Comparison of ENCODE assay signal across 1 cellular context in the genomic region with DNA sequence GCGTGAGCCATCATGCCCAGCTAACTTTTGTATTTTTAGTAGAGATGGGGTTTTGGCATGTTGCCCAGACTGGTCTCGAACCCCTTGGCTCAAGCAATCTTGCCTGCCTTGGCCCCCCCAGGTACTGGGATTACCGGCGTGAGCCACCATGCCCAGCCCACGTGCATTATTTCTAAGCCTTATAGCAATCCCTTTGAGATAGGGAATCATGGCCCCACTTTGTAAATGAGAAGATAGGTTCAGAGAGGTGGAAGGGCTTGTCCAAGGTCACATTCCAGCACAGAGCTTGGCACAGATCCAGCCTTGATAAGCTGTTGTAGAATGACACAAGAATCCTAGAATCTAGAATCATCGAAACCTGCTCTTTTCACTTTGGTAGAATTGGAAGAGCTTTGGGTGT.
TF ChIP-seq lines count a peak whose summit lies in the region.

No MANE protein-coding gene starts in this region.

TF ChIP-seq in K562, 482 proteins besides CTCF, POLR2A, EP300 and RAD21:
- TF ChIP-seq NBN (IDR thresholded peaks at IDR 0.05; ENCODE audit: low read depth) (no peak), TEAD2 (tag; IDR thresholded peaks at IDR 0.05) (peak; percentile 74; the same call in 1 of the 2 replicates), ZBTB9 (CRISPR knock-in tag; IDR thresholded peaks at IDR 0.05) (no peak), TEAD4 (IDR thresholded peaks at IDR 0.05; ENCODE audit: low read length) (peak; percentile 29; the same call in 1 of the 2 replicates), TEAD4 (CRISPR knock-in tag; IDR thresholded peaks at IDR 0.05; ENCODE audit: borderline replicate concordance) (no peak), SAFB (IDR thresholded peaks at IDR 0.05; ENCODE audit: borderline replicate concordance, low read depth, low read length) (no peak), KDM5B (IDR thresholded peaks at IDR 0.05; ENCODE audit: insufficient replicate concordance, low read depth, low read length) (no peak), NFIC (IDR thresholded peaks at IDR 0.05) (peak; percentile 87), ESRRA (IDR thresholded peaks at IDR 0.05; ENCODE audit: borderline replicate concordance, low read depth) (peak; percentile 93), PRPF4 (IDR thresholded peaks at IDR 0.05; ENCODE audit: insufficient read depth, low read depth, low read length, poor library complexity, severe bottlenecking) (no peak), ZNF239 (CRISPR knock-in tag; IDR thresholded peaks at IDR 0.05) (no peak), CTBP1 (IDR thresholded peaks at IDR 0.05; ENCODE audit: borderline replicate concordance) (peak; percentile 12; the same call in 1 of the 2 replicates), MTA3 (IDR thresholded peaks at IDR 0.05; ENCODE audit: borderline replicate concordance) (0 out of 2 replicates have a peak, but pooled peaks have one; percentile 30)
- TF ChIP-seq, protein P1, sequence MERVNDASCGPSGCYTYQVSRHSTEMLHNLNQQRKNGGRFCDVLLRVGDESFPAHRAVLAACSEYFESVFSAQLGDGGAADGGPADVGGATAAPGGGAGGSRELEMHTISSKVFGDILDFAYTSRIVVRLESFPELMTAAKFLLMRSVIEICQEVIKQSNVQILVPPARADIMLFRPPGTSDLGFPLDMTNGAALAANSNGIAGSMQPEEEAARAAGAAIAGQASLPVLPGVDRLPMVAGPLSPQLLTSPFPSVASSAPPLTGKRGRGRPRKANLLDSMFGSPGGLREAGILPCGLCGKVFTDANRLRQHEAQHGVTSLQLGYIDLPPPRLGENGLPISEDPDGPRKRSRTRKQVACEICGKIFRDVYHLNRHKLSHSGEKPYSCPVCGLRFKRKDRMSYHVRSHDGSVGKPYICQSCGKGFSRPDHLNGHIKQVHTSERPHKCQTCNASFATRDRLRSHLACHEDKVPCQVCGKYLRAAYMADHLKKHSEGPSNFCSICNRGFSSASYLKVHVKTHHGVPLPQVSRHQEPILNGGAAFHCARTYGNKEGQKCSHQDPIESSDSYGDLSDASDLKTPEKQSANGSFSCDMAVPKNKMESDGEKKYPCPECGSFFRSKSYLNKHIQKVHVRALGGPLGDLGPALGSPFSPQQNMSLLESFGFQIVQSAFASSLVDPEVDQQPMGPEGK (CRISPR knock-in tag; IDR thresholded peaks at IDR 0.05; ENCODE audit: borderline replicate concordance): no peak
